8 cellular contexts compared by ENCODE assay signal in the genomic region with DNA sequence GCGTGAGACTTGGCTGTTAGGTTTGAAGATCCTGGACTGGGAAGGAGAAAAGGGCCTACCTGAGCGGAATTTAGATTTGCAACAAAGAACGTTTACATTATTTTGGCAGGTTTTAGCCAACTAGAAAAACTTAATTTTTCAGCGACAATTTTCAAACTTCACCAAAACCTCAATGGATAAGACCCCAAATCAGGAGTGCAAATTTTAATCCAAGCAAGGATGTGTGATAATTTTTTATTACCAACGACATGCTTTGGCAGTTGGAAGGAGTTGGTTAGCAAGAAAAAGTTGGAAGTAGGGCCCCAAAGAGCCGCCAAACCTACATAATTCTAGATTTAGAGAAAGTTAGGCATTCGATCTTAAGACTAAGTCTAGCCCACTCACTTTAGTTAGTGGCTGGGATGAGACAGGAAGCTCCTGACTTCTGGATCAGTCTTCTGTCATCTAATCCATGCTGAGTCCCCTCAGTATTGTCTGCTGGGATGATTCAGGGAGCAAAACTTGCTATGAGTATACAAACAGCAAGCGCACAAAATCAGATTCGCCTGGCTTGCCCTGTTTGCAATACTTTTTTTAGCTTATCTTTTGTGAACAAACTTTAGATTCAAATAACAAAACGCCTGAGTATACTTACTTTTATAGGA. TPM values are rescaled to one million over a fixed set of nuclear protein-coding genes. Genes with fewer than 3 reads are reported as not detected.
DNase-seq lines count a peak whose midpoint lies in the region; ATAC-seq lines count a peak whose summit lies in the region.

No MANE protein-coding gene starts in this region.

- no peaks in the 10 kb centered on the region for H3K9me3 ChIP-seq in iPS-18c (ENCODE audit: control insufficient read depth, insufficient read depth, low read length)

- peak overlapping the region; percentile 59 for H3K4me3 Mint-ChIP-seq in activated CD4-positive, alpha-beta T cell treated with anti-CD3 and anti-CD28 coated beads for 36 hours
- H3K4me3 Mint-ChIP-seq in activated T-helper 2 cell treated with anti-CD3 and anti-CD28 coated beads, Interferon-gamma antibody, Interleukin-2, Interleukin-4, amounts not matched to agents 10 μg/mL and 5 μg/mL and 100 μg/mL, durations not matched to agents 14 hours and 24 hours and 36 hours (ENCODE audit: low read depth) = peak overlapping the region; percentile 57

- H3K4me3 ChIP-seq in iPS-18c (ENCODE audit: insufficient read depth, low read depth, low read length) = peak overlapping the region; percentile 62

- peaks cover 3% of the 10 kb centered on the region for H3K9me3 Mint-ChIP-seq in activated CD4-positive, alpha-beta T cell treated with anti-CD3 and anti-CD28 coated beads for 36 hours (ENCODE audit: low read depth)
- no peaks in the 10 kb centered on the region for H3K9me3 Mint-ChIP-seq in activated T-helper 2 cell treated with anti-CD3 and anti-CD28 coated beads, Interferon-gamma antibody, Interleukin-2, Interleukin-4, amounts not matched to agents 10 μg/mL and 5 μg/mL and 100 μg/mL, durations not matched to agents 14 hours and 24 hours and 36 hours

- intact Hi-C loops in activated CD4-positive, alpha-beta T cell treated with anti-CD3 and anti-CD28 coated beads for 36 hours (cut with DNase I, micrococcal nuclease) = loop anchor here (1.0 to 5.0 kb wide), 5 partner anchors 32 to 1640 kb away; partner anchors contain the start of genes DIXDC1 (in 1 of the 2), FDX1 (in 1 of the 2) and ZC3H12C (in 1 of the 2)
- intact Hi-C loops in activated T-helper 2 cell treated with anti-CD3 and anti-CD28 coated beads, Interferon-gamma antibody, Interleukin-2, Interleukin-4, amounts not matched to agents 10 μg/mL and 5 μg/mL and 100 μg/mL, durations not matched to agents 14 hours and 24 hours and 36 hours (cut with micrococcal nuclease) = loop anchor here (2.0 to 10.0 kb wide), 3 partner anchors 32 to 132 kb away; partner anchors contain the start of gene FDX1

- peaks cover 38% of the 10 kb centered on the region for H3K4me1 Mint-ChIP-seq in activated CD4-positive, alpha-beta T cell treated with anti-CD3 and anti-CD28 coated beads for 36 hours
- H3K4me1 Mint-ChIP-seq in activated T-helper 2 cell treated with anti-CD3 and anti-CD28 coated beads, Interferon-gamma antibody, Interleukin-2, Interleukin-4, amounts not matched to agents 10 μg/mL and 5 μg/mL and 100 μg/mL, durations not matched to agents 14 hours and 24 hours and 36 hours (ENCODE audit: low read depth) = peaks cover 38% of the 10 kb centered on the region

- peaks cover 14% of the 10 kb centered on the region for H3K36me3 Mint-ChIP-seq in activated CD4-positive, alpha-beta T cell treated with anti-CD3 and anti-CD28 coated beads for 36 hours (ENCODE audit: low read depth)
- peaks cover 12% of the 10 kb centered on the region for H3K36me3 Mint-ChIP-seq in activated T-helper 2 cell treated with anti-CD3 and anti-CD28 coated beads, Interferon-gamma antibody, Interleukin-2, Interleukin-4, amounts not matched to agents 10 μg/mL and 5 μg/mL and 100 μg/mL, durations not matched to agents 14 hours and 24 hours and 36 hours (ENCODE audit: low read depth)

- no peak for ATAC-seq in activated CD4-positive, alpha-beta T cell treated with anti-CD3 and anti-CD28 coated beads for 36 hours
- ATAC-seq in GM19452 (IDR thresholded peaks at IDR 0.05; ENCODE audit: unreplicated experiment) = no peak

- no peaks in the 10 kb centered on the region for H3K27me3 Mint-ChIP-seq in activated CD4-positive, alpha-beta T cell treated with anti-CD3 and anti-CD28 coated beads for 36 hours
- no peaks in the 10 kb centered on the region for H3K27me3 Mint-ChIP-seq in activated T-helper 2 cell treated with anti-CD3 and anti-CD28 coated beads, Interferon-gamma antibody, Interleukin-2, Interleukin-4, amounts not matched to agents 10 μg/mL and 5 μg/mL and 100 μg/mL, durations not matched to agents 14 hours and 24 hours and 36 hours (ENCODE audit: low read depth)

- CTCF ChIA-PET in activated CD4-positive, alpha-beta T cell treated with anti-CD3 and anti-CD28 coated beads for 36 hours (lab: Charles Lee) = interaction anchor here (0.8 to 1.6 kb wide), 4 partner anchors 52 to 130 kb away, joined by 3 to 5 read pairs (median 3); no protein-coding TSS in a partner anchor

- no peak for DNase-seq in activated CD4-positive, alpha-beta T cell treated with anti-CD3 and anti-CD28 coated beads for 36 hours
- no peak for DNase-seq in activated CD4-positive, alpha-beta T cell treated with anti-CD3 and anti-CD28 coated beads for 48 hours
- DNase-seq in activated T-helper 2 cell treated with anti-CD3 and anti-CD28 coated beads, Interferon-gamma antibody, Interleukin-2, Interleukin-4, amounts not matched to agents 10 μg/mL and 5 μg/mL and 100 μg/mL, durations not matched to agents 14 hours and 24 hours and 36 hours (ENCODE audit: low spot score) = no peak
- DNase-seq in superior temporal gyrus (ENCODE audit: extremely low spot score) = peak; percentile 60
- DNase-seq in mesenteric fat pad (ENCODE audit: low spot score) = no peak
- no peak for DNase-seq in SKM-1 treated with dmso at 0.1 percent for 144 hours (lab: John Stamatoyannopoulos, UW; ENCODE audit: unreplicated experiment)

- POLR2A ChIA-PET in activated CD4-positive, alpha-beta T cell treated with anti-CD3 and anti-CD28 coated beads for 36 hours (lab: Charles Lee) = interaction anchor here (1.3 to 1.4 kb wide), 2 partner anchors 40 to 52 kb away, joined by 3 to 5 read pairs; no protein-coding TSS in a partner anchor

- H3K27ac Mint-ChIP-seq in activated CD4-positive, alpha-beta T cell treated with anti-CD3 and anti-CD28 coated beads for 36 hours = no peak overlapping the region
- H3K27ac Mint-ChIP-seq in activated T-helper 2 cell treated with anti-CD3 and anti-CD28 coated beads, Interferon-gamma antibody, Interleukin-2, Interleukin-4, amounts not matched to agents 10 μg/mL and 5 μg/mL and 100 μg/mL, durations not matched to agents 14 hours and 24 hours and 36 hours = no peak overlapping the region

RNA-seq across cellular contexts. Expression of gene RDX, which starts 0.8 kb away (rescaled TPM):
- total RNA-seq in activated CD4-positive, alpha-beta T cell treated with anti-CD3 and anti-CD28 coated beads for 36 hours = 10 to 100 TPM; 53.9 to 61.7 TPM
- 63.3 and 64.8 TPM in 2 replicates for total RNA-seq in activated T-helper 2 cell treated with anti-CD3 and anti-CD28 coated beads, Interferon-gamma antibody, Interleukin-2, Interleukin-4, amounts not matched to agents 10 μg/mL and 5 μg/mL and 100 μg/mL, durations not matched to agents 14 hours and 24 hours and 36 hours
- total RNA-seq in mesenteric fat pad = 128 TPM
